In the genomic region with DNA sequence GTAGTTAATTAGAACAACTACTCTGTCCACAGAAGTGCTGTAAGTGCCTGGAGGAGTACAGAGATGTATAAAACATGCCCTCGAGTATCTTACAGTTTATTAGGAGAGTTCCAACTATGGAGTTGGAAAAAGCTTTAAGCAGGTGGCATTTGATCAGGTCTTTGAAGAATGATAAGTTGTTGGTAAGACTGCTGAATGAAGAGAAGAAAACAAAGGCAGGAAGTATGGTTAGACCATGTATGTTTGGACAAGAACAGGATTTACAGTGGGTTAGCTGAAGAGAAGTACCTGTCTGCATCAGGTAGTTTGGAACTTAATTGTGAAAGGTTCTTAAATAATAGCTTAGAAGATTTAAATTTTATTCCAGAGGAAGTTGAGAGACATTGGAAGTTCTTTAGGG, we compare ENCODE assay signal across 22 cellular contexts.
"Had no signal": no experiment of that assay in that cellular context is flagged by ENCODE, and none has a peak within 500 bp of the region (broad histone marks: within the 10 kb centered on the region; RNA-seq: fewer than 3 reads in every experiment).

No MANE protein-coding gene starts in this region.

- DNase-seq: activated B cell treated with CpG ODN at 0.5 μM for 24 hours; activated naive CD4-positive, alpha-beta T cell treated with Interleukin-2 at 50 U/mL for 16 hours; activated T-cell treated with anti-CD3 and anti-CD28 coated beads, Interleukin-2, amount 50 U/mL, for 48 hours; adrenal gland; aorta; body of pancreas; colonic mucosa; effector CD8-positive, alpha-beta T cell; erythroblast; gastrocnemius medialis; islet precursor cell; left ventricle myocardium inferior; mesendoderm; nephron progenitor cell; right lobe of liver; stimulated activated CD4-positive, alpha-beta T cell treated with anti-CD3 and anti-CD28 coated beads, Interleukin-2, amount 100 ng/mL, for 48 hours; stimulated activated naive CD8-positive, alpha-beta T cell treated with anti-CD3 and anti-CD28 coated beads, Interleukin-15, Interleukin-2, amounts not matched to agents 100 U/mL and 50 U/mL, for 24 hours; testis; transverse colon had no signal

- H3K9me3 Mint-ChIP-seq: activated B cell treated with CpG ODN at 0.5 μM for 24 hours, nephron progenitor cell had no signal

- H3K4me3 Mint-ChIP-seq: activated B cell treated with CpG ODN at 0.5 μM for 24 hours, nephron progenitor cell had no signal

- H3K27me3 ChIP-seq: adrenal gland, body of pancreas, colonic mucosa, gastrocnemius medialis, hepatocyte, neutrophil, right lobe of liver, testis, transverse colon had no signal

- H3K27ac Mint-ChIP-seq: activated B cell treated with CpG ODN at 0.5 μM for 24 hours, nephron progenitor cell had no signal

- H3K4me1 ChIP-seq: adrenal gland, colonic mucosa, testis had no signal

- H3K4me3 ChIP-seq: adrenal gland, body of pancreas, colonic mucosa, gastrocnemius medialis, hepatocyte, left ventricle myocardium inferior, lung, right lobe of liver, testis, transverse colon had no signal

- H3K27me3 Mint-ChIP-seq: activated B cell treated with CpG ODN at 0.5 μM for 24 hours had no signal

- H3K9me3 ChIP-seq: adrenal gland, body of pancreas, colonic mucosa, gastrocnemius medialis, left ventricle myocardium inferior, neutrophil, right lobe of liver, testis, transverse colon had no signal

- ATAC-seq: body of pancreas; gastrocnemius medialis; right lobe of liver; stimulated activated naive CD8-positive, alpha-beta T cell treated with anti-CD3 and anti-CD28 coated beads, Interleukin-15, Interleukin-2, amounts not matched to agents 100 U/mL and 50 U/mL, for 24 hours had no signal

- H3K27ac ChIP-seq: adrenal gland, body of pancreas, colonic mucosa, hepatocyte, left ventricle myocardium inferior, neutrophil, right lobe of liver, testis, transverse colon had no signal
